6 cellular contexts compared by ENCODE assay signal in the genomic region with DNA sequence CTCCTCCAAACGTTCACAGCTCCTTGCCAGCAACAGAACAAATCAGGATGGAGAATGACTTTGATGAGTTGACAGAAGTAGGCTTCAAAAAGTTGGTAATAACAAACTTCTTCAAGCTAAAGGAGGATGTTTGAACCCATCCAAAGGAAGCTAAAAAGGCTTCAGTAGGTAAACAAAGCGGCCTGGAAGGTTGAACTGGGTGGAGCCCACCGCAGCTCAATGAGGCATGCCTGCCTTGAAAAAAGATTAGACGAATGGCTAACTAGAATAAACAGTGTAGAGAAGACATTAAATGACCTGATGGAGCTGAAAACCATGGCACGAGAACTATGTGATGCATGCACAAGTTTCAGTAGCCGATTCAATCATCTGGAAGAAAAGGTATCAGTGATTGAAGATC.
A peak's percentile ranks its signal among the peaks of the same experiment; 100 is the strongest.
DNase-seq lines count a peak whose midpoint lies in the region.
"Not testable (repeated sequence)": the region's sequence is repeated elsewhere in the genome, so short reads cannot be mapped to it uniquely, and the experiment has no call there.

No MANE protein-coding gene starts in this region.

- in situ Hi-C loops in Caki2 (cut with HindIII; ENCODE audit: low pct_unique_long_range_greater_than_20kb, low sequenced_read_pairs): not testable (repeated sequence)

- peak; percentile 44 for DNase-seq in Caki2 (ENCODE audit: low read depth)
- peak; percentile 54 for DNase-seq in HT-29 (ENCODE audit: low spot score)
- DNase-seq in kidney glomerular epithelial cell (lab: John Stamatoyannopoulos, UW): peak; percentile 52
- DNase-seq in kidney tubule cell (ENCODE audit: low spot score): peak; percentile 67
- DNase-seq in left kidney (ENCODE audit: low read depth, low spot score): peak; percentile 24
- peak; percentile 43 for DNase-seq in renal cortical epithelial cell (ENCODE audit: low read depth)

Comparison
In these comparisons a context has a peak if more than half of its experiments do, and no peak if none do; other contexts are left out.
1. Peak in every context shown above with its lines: DNase-seq.